8 cellular contexts compared by ENCODE assay signal in the genomic region with DNA sequence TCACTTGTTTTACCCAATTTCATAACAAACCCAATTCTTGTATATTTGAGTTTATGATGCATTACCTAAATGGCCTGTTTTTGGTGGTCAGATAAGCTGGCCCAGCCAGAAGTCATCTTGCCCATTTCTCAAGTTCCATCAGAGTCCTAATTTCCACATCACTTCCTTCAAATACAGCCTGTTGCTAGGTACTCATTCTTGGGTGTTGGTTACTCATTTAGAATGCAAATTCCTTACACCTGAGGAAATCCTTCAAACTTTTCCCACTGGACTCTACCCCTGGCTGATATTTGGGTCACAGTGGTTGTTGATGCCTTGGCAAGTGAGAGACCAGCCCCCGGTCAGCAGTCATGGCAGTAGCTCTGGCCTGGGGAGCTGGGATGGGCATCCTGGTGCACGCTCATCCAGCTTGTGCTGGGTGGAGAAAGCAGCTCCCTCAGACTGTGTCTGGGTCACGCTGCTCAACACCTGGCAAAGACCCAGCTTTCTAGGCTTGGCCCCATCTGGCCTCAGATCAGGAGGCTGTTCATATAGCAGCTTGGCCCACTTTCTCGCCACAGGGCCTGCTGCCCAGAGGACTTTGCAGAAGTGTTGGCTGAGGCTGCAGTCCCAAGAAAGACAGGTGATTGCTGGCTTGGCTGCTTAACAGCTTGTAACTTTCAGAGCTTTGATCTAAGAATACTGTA. TPM values are rescaled to one million over a fixed set of nuclear protein-coding genes. Genes with fewer than 3 reads are reported as not detected.
A peak's percentile ranks its signal among the peaks of the same experiment; 100 is the strongest.
DNase-seq lines count a peak whose midpoint lies in the region; ATAC-seq, FAIRE-seq and TF ChIP-seq lines count a peak whose summit lies in the region.

No MANE protein-coding gene starts in this region.

- intact Hi-C loops in mucosa of descending colon (cut with DNase I, micrococcal nuclease) = no loop called here
- intact Hi-C loops in activated T-helper 2 cell treated with anti-CD3 and anti-CD28 coated beads, Interferon-gamma antibody, Interleukin-2, Interleukin-4, amounts not matched to agents 10 μg/mL and 5 μg/mL and 100 μg/mL, durations not matched to agents 14 hours and 24 hours and 36 hours (cut with micrococcal nuclease) = no loop called here

- peak overlapping the region; percentile 74 to 76 for H3K27ac Mint-ChIP-seq in effector memory CD8-positive, alpha-beta T cell
- no peak overlapping the region for H3K27ac Mint-ChIP-seq in activated T-helper 2 cell treated with anti-CD3 and anti-CD28 coated beads, Interferon-gamma antibody, Interleukin-2, Interleukin-4, amounts not matched to agents 10 μg/mL and 5 μg/mL and 100 μg/mL, durations not matched to agents 14 hours and 24 hours and 36 hours

- no peak overlapping the region for H3K4me3 ChIP-seq in A549
- no peak overlapping the region for H3K4me3 ChIP-seq in mucosa of descending colon

- TF ChIP-seq RAD21 in A549 (conservative IDR thresholded peaks at IDR 0.05 in 1 of 2, IDR thresholded peaks at IDR 0.05 in 1 of 2) = no peak

- H3K4me1 Mint-ChIP-seq in effector memory CD8-positive, alpha-beta T cell (ENCODE audit: low read depth in 2 of 2) = peaks cover 0 to 3% of the 10 kb centered on the region in 2 donors
- no peaks in the 10 kb centered on the region for H3K4me1 Mint-ChIP-seq in activated T-helper 2 cell treated with anti-CD3 and anti-CD28 coated beads, Interferon-gamma antibody, Interleukin-2, Interleukin-4, amounts not matched to agents 10 μg/mL and 5 μg/mL and 100 μg/mL, durations not matched to agents 14 hours and 24 hours and 36 hours (ENCODE audit: low read depth)

- TF ChIP-seq CTCF in A549 (IDR thresholded peaks at IDR 0.05) = no peak
- TF ChIP-seq CTCF in mucosa of descending colon (IDR thresholded peaks at IDR 0.05) = no peak

- CTCF ChIA-PET in A549 (lab: Yijun Ruan, JAX) = interaction anchor here (0.5 to 2.6 kb wide), 11 partner anchors 8 to 283 kb away, joined by 3 to 14 read pairs (median 6); no protein-coding TSS in a partner anchor

- H3K4me1 ChIP-seq in A549 (peaks cover 11% of the 10 kb centered on the region; the same call in 2 of the 3 replicates), mucosa of descending colon (ENCODE audit: low read depth) (peaks cover 52% of the 10 kb centered on the region)

- TF ChIP-seq POLR2A in A549 (IDR thresholded peaks at IDR 0.05; ENCODE audit: low read length) = no peak
- no peak for TF ChIP-seq POLR2A in GM12891 (IDR thresholded peaks at IDR 0.05; ENCODE audit: low read depth, low read length)

- 87% methylated on average over 4 of the region's 4 CpGs for WGBS in A549 (ENCODE audit: missing lambda C conversion rate)

- H3K4me3 Mint-ChIP-seq in effector memory CD8-positive, alpha-beta T cell = no peak overlapping the region
- H3K4me3 Mint-ChIP-seq in activated T-helper 2 cell treated with anti-CD3 and anti-CD28 coated beads, Interferon-gamma antibody, Interleukin-2, Interleukin-4, amounts not matched to agents 10 μg/mL and 5 μg/mL and 100 μg/mL, durations not matched to agents 14 hours and 24 hours and 36 hours (ENCODE audit: low read depth) = no peak overlapping the region

- TF ChIP-seq EP300 in A549 (IDR thresholded peaks at IDR 0.05) = no peak

- no peaks in the 10 kb centered on the region for H3K27me3 Mint-ChIP-seq in effector memory CD8-positive, alpha-beta T cell
- H3K27me3 Mint-ChIP-seq in activated T-helper 2 cell treated with anti-CD3 and anti-CD28 coated beads, Interferon-gamma antibody, Interleukin-2, Interleukin-4, amounts not matched to agents 10 μg/mL and 5 μg/mL and 100 μg/mL, durations not matched to agents 14 hours and 24 hours and 36 hours (ENCODE audit: low read depth) = no peaks in the 10 kb centered on the region

- no peak overlapping the region for H3K4me2 ChIP-seq in A549

- H3K9me3 ChIP-seq in A549 (no peaks in the 10 kb centered on the region), mucosa of descending colon (no peaks in the 10 kb centered on the region)

- H3K9me3 Mint-ChIP-seq in effector memory CD8-positive, alpha-beta T cell = no peaks in the 10 kb centered on the region
- no peaks in the 10 kb centered on the region for H3K9me3 Mint-ChIP-seq in activated T-helper 2 cell treated with anti-CD3 and anti-CD28 coated beads, Interferon-gamma antibody, Interleukin-2, Interleukin-4, amounts not matched to agents 10 μg/mL and 5 μg/mL and 100 μg/mL, durations not matched to agents 14 hours and 24 hours and 36 hours

- POLR2A ChIA-PET in A549 (lab: Yijun Ruan, JAX) = interaction anchor here (1.0 to 1.8 kb wide), 2 partner anchors 13 to 25 kb away, joined by 3 to 9 read pairs; a partner anchor contains a TSS

- ATAC-seq in A549 (peak; percentile 17 to 25; a peak in 2 of 6 replicates), mucosa of descending colon (peak; percentile 23), GM21529 (IDR thresholded peaks at IDR 0.05; ENCODE audit: unreplicated experiment) (no peak), HG02970 (IDR thresholded peaks at IDR 0.05; ENCODE audit: low FRiP score, unreplicated experiment) (no peak)
- ATAC-seq in effector memory CD8-positive, alpha-beta T cell (replicated peaks) = no peak

- peaks cover 4% of the 10 kb centered on the region for H3K36me3 ChIP-seq in mucosa of descending colon (ENCODE audit: low read depth)

- no peak for FAIRE-seq in A549 (lab: Jason Lieb, UNC)
- FAIRE-seq in GM12891 (lab: Jason Lieb, UNC) = no peak

- H3K27ac ChIP-seq in A549 = no peak overlapping the region

- DNase-seq in A549 (ENCODE audit: low read depth in 1 of 2, low spot score in 1 of 2) (no peak), NCI-H1694 treated with DMSO at 0.1 percent for 48 hours (lab: John Stamatoyannopoulos, UW) (peak; percentile 98), mucosa of descending colon (peak in 2 of 3 donors; percentile 63 to 65), GM12891 (ENCODE audit: insufficient read length, low spot score) (no peak)
- no peak for DNase-seq in effector memory CD8-positive, alpha-beta T cell
- no peak for DNase-seq in activated T-helper 2 cell treated with anti-CD3 and anti-CD28 coated beads, Interferon-gamma antibody, Interleukin-2, Interleukin-4, amounts not matched to agents 10 μg/mL and 5 μg/mL and 100 μg/mL, durations not matched to agents 14 hours and 24 hours and 36 hours (ENCODE audit: low spot score)

- H3K36me3 Mint-ChIP-seq in effector memory CD8-positive, alpha-beta T cell (ENCODE audit: insufficient read depth) = peaks cover 34% of the 10 kb centered on the region
- H3K36me3 Mint-ChIP-seq in activated T-helper 2 cell treated with anti-CD3 and anti-CD28 coated beads, Interferon-gamma antibody, Interleukin-2, Interleukin-4, amounts not matched to agents 10 μg/mL and 5 μg/mL and 100 μg/mL, durations not matched to agents 14 hours and 24 hours and 36 hours (ENCODE audit: low read depth) = peaks cover 42% of the 10 kb centered on the region

TF ChIP-seq in A549, 52 proteins besides CTCF, POLR2A, EP300 and RAD21 (continues in another document):
- no peak for TF ChIP-seq HDAC2 (IDR thresholded peaks at IDR 0.05)
- TF ChIP-seq FOXS1 (CRISPR knock-in tag; IDR thresholded peaks at IDR 0.05) = no peak
- no peak for TF ChIP-seq RCOR1 (IDR thresholded peaks at IDR 0.05; ENCODE audit: low read depth, low read length)
- TF ChIP-seq HOXB13 (CRISPR knock-in tag; IDR thresholded peaks at IDR 0.05; ENCODE audit: low read depth) = no peak
- TF ChIP-seq, protein P1, sequence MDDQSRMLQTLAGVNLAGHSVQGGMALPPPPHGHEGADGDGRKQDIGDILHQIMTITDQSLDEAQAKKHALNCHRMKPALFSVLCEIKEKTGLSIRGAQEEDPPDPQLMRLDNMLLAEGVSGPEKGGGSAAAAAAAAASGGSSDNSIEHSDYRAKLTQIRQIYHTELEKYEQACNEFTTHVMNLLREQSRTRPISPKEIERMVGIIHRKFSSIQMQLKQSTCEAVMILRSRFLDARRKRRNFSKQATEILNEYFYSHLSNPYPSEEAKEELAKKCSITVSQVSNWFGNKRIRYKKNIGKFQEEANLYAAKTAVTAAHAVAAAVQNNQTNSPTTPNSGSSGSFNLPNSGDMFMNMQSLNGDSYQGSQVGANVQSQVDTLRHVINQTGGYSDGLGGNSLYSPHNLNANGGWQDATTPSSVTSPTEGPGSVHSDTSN (IDR thresholded peaks at IDR 0.05) = no peak

TF ChIP-seq in GM12891, 5 proteins besides CTCF, POLR2A, EP300 and RAD21:
- no peak for TF ChIP-seq SPI1 (IDR thresholded peaks at IDR 0.05; ENCODE audit: low read depth, low read length)
- no peak for TF ChIP-seq POLR2AphosphoS5 (IDR thresholded peaks at IDR 0.05; ENCODE audit: low read depth, low read length)
- no peak for TF ChIP-seq TAF1 (IDR thresholded peaks at IDR 0.05; ENCODE audit: low read depth, low read length)
- TF ChIP-seq PAX5 (IDR thresholded peaks at IDR 0.05; ENCODE audit: insufficient read depth, low read length, severe bottlenecking) = no peak
- TF ChIP-seq POU2F2 (IDR thresholded peaks at IDR 0.05; ENCODE audit: low read depth, low read length) = no peak
TF ChIP-seq in GM12891: peak in this region for 0.

RNA-seq across cellular contexts. Expression of a gene that starts 25.8 kb away (rescaled TPM):
- polyA plus RNA-seq in A549 (2011; rRNA removed) (107 and 111 TPM in 2 replicates), A549 (2017; fragmentation: RNase III; extraction: RNeasy Plus Mini Kit Qiagen cat#74134 plus additional on column Dnase treatment) (41.1 to 50.7 TPM (median 46.0 TPM) in 3 replicates)
- polyA plus RNA-seq in A549 (2012; cell fraction: cytosol; rRNA removed) = 81.8 and 97.0 TPM in 2 replicates
- polyA plus RNA-seq in A549 (2012; cell fraction: nucleus; rRNA removed) = 137 and 157 TPM in 2 replicates
- polyA minus RNA-seq in A549 (2011; rRNA and poly(A)+ RNA removed) = 31.2 and 45.5 TPM in 2 replicates
- 100 to 1,000 TPM; 115 to 149 (median 137) TPM for total RNA-seq in mucosa of descending colon
- 165 and 170 TPM in 2 replicates for total RNA-seq in activated T-helper 2 cell treated with anti-CD3 and anti-CD28 coated beads, Interferon-gamma antibody, Interleukin-2, Interleukin-4, amounts not matched to agents 10 μg/mL and 5 μg/mL and 100 μg/mL, durations not matched to agents 14 hours and 24 hours and 36 hours
- polyA plus RNA-seq in GM12891 (2012; ENCODE audit: low read depth, missing spikeins) = 90.2 TPM

Comparison
In these comparisons a context has a peak if more than half of its experiments do, and no peak if none do; other contexts are left out.
1. ATAC-seq: peak in A549 (2 of 2) and mucosa of descending colon (single experiment); none in effector memory CD8-positive, alpha-beta T cell (single experiment), GM21529 (single experiment) and HG02970 (single experiment).
2. DNase-seq: peak in NCI-H1694 treated with DMSO at 0.1 percent for 48 hours (single experiment) and mucosa of descending colon (2 of 3); none in A549 (0 of 2), effector memory CD8-positive, alpha-beta T cell (0 of 3), activated T-helper 2 cell treated with anti-CD3 and anti-CD28 coated beads, Interferon-gamma antibody, Interleukin-2, Interleukin-4, amounts not matched to agents 10 μg/mL and 5 μg/mL and 100 μg/mL, durations not matched to agents 14 hours and 24 hours and 36 hours (single experiment) and GM12891 (single experiment).